ENCODE assay signal across 1 cellular context in genomic region chr10:11853468-11853867, GRCh38.
TF ChIP-seq lines count a peak whose summit lies in the region.

No MANE protein-coding gene starts in this region.

TF ChIP-seq in K562, 482 proteins besides CTCF, POLR2A, EP300 and RAD21:
- no peak for TF ChIP-seq ATF7 (IDR thresholded peaks at IDR 0.05)
- peak; percentile 24 to 87 (median 55) for TF ChIP-seq YY1 (IDR thresholded peaks at IDR 0.05; ENCODE audit: borderline replicate concordance in 1 of 3, control insufficient read depth in 1 of 3, extremely low read depth in 1 of 3, insufficient read depth in 3 of 3, insufficient read length in 1 of 3, insufficient replicate concordance in 2 of 3, low read depth in 1 of 3, low read length in 2 of 3)
